In the genomic region with DNA sequence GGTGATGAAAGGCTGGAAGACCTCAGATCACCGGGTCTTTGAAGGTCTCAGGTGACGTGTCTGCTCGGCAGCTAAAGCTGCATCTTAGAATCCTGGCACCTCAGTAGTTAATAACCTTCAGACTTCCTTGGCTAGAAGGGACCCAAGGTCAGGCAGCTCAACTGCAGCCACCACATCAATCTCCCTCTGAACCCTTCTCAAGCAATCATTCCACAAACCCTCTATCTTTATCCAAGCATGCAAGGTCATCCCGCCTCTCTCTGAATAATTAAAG, we compare ENCODE assay signal across 1 cellular context.
TF ChIP-seq lines count a peak whose summit lies in the region.

No MANE protein-coding gene starts in this region.

TF ChIP-seq in neural cell, 6 proteins besides CTCF, POLR2A, EP300 and RAD21 (continued from another document):
- no peak for TF ChIP-seq MXI1 (conservative IDR thresholded peaks at IDR 0.05; ENCODE audit: poor library complexity, severe bottlenecking)
- no peak for TF ChIP-seq SMC3 (conservative IDR thresholded peaks at IDR 0.05; ENCODE audit: poor library complexity)
- TF ChIP-seq TAF1 (IDR thresholded peaks at IDR 0.05; ENCODE audit: low read depth): no peak
- no peak for TF ChIP-seq EZH2 (IDR thresholded peaks at IDR 0.05; ENCODE audit: borderline replicate concordance, insufficient read depth, low read length, poor library complexity, severe bottlenecking)
